Comparison of ENCODE assay signal across 8 cellular contexts in genomic region chr1:61337981-61338848, GRCh38.
A peak's percentile ranks its signal among the peaks of the same experiment; 100 is the strongest.
DNase-seq lines count a peak whose midpoint lies in the region; ATAC-seq and TF ChIP-seq lines count a peak whose summit lies in the region.

No MANE protein-coding gene starts in this region.

- no peaks in the 10 kb centered on the region for H3K27me3 ChIP-seq in BE2C
- H3K27me3 ChIP-seq in OCI-LY3 (ENCODE audit: low read depth, low read length) = peaks cover 11% of the 10 kb centered on the region; the same call in 1 of the 2 replicates
- H3K27me3 ChIP-seq in endodermal cell (ENCODE audit: control insufficient read depth, insufficient read depth, low read length, poor library complexity, severe bottlenecking) = no peaks in the 10 kb centered on the region
- H3K27me3 ChIP-seq in transverse colon = no peaks in the 10 kb centered on the region

- H3K9me3 ChIP-seq in BE2C (no peaks in the 10 kb centered on the region), OCI-LY3 (ENCODE audit: insufficient read depth, low read length) (no peaks in the 10 kb centered on the region), endodermal cell (ENCODE audit: control insufficient read depth, low read length) (no peaks in the 10 kb centered on the region), transverse colon (no peaks in the 10 kb centered on the region)

- H3K4me1 Mint-ChIP-seq in endodermal cell = peaks cover 17% of the 10 kb centered on the region

- in situ Hi-C loops in transverse colon (cut with MboI; ENCODE audit: low pct_ligation_motif_present in 1 of 4, low pct_unique_long_range_greater_than_20kb in 1 of 4, low sequenced_read_pairs in 3 of 4) = loop anchor here in 3 of 4 donors (10.0 to 25.0 kb wide), 3 partner anchors 276 to 301 kb away; no protein-coding TSS in a partner anchor

- no peak for ATAC-seq in HG03469 (IDR thresholded peaks at IDR 0.05; ENCODE audit: unreplicated experiment)
- no peak for ATAC-seq in GM19463 (IDR thresholded peaks at IDR 0.05; ENCODE audit: unreplicated experiment)

- no peak for TF ChIP-seq EP300 in transverse colon (IDR thresholded peaks at IDR 0.05; ENCODE audit: low read depth)

- H3K4me3 Mint-ChIP-seq in endodermal cell = no peak overlapping the region

- DNase-seq in BE2C = peak; percentile 50
- DNase-seq in HT1080 (ENCODE audit: low read depth) = peak; percentile 97
- peak; percentile 79 for DNase-seq in endodermal cell
- peak; percentile 94 for DNase-seq in medulla oblongata (ENCODE audit: extremely low spot score)
- DNase-seq in transverse colon = peak; percentile 60

- no peaks in the 10 kb centered on the region for H4K20me1 ChIP-seq in OCI-LY3 (ENCODE audit: insufficient read depth, low read length)

- TF ChIP-seq CTCF in BE2C (IDR thresholded peaks at IDR 0.05; ENCODE audit: low read depth, low read length) (peak; percentile 66), OCI-LY3 (IDR thresholded peaks at IDR 0.05; ENCODE audit: low read depth, low read length) (peak; percentile 45), endodermal cell (conservative IDR thresholded peaks at IDR 0.05) (peak; percentile 85), transverse colon (IDR thresholded peaks at IDR 0.05) (peak; percentile 62 to 79 (median 70))

- H3K4me3 ChIP-seq in BE2C (ENCODE audit: low read depth, low read length) = no peak overlapping the region
- H3K4me3 ChIP-seq in OCI-LY3 (ENCODE audit: low read length) = 0 out of 2 replicates have a peak overlapping the region, but pooled peaks have one; percentile 35
- no peak overlapping the region for H3K4me3 ChIP-seq in endodermal cell (ENCODE audit: low read length)
- peak overlapping the region in 1 of 4 donors; percentile 1 for H3K4me3 ChIP-seq in transverse colon

- no peaks in the 10 kb centered on the region for H3K27me3 Mint-ChIP-seq in endodermal cell (ENCODE audit: insufficient read depth)

- H3K4me1 ChIP-seq in BE2C (peaks cover 11% of the 10 kb centered on the region), OCI-LY3 (ENCODE audit: low read length) (no peaks in the 10 kb centered on the region), endodermal cell (ENCODE audit: control insufficient read depth, insufficient read depth, low read length) (no peaks in the 10 kb centered on the region), transverse colon (peaks cover 7 to 26% (median 17%) of the 10 kb centered on the region in 4 donors)

- H2AFZ ChIP-seq in OCI-LY3 (ENCODE audit: low read depth, low read length) = no peak overlapping the region

- H3K36me3 ChIP-seq in BE2C = no peaks in the 10 kb centered on the region
- H3K36me3 ChIP-seq in OCI-LY3 (replicated peaks; ENCODE audit: low read depth, low read length) = no peaks in the 10 kb centered on the region
- no peaks in the 10 kb centered on the region for H3K36me3 ChIP-seq in endodermal cell (ENCODE audit: control insufficient read depth, insufficient read depth, low read length)
- no peaks in the 10 kb centered on the region for H3K36me3 ChIP-seq in transverse colon

- H3K27ac ChIP-seq in OCI-LY3 (ENCODE audit: low read length) = no peak overlapping the region
- peak overlapping the region; percentile 54 for H3K27ac ChIP-seq in endodermal cell (ENCODE audit: low read depth, low read length)
- peak overlapping the region; percentile 69 to 78 (median 74) for H3K27ac ChIP-seq in transverse colon

- TF ChIP-seq POLR2A in transverse colon (IDR thresholded peaks at IDR 0.05) = no peak

- H3K9me3 Mint-ChIP-seq in endodermal cell = no peaks in the 10 kb centered on the region

- no peaks in the 10 kb centered on the region for H3K36me3 Mint-ChIP-seq in endodermal cell (ENCODE audit: low read depth)

- H3K79me2 ChIP-seq in OCI-LY3 (ENCODE audit: low read length) = no peaks in the 10 kb centered on the region

- H3K9ac ChIP-seq in OCI-LY3 (ENCODE audit: low read length) = no peak overlapping the region
- no peak overlapping the region for H3K9ac ChIP-seq in endodermal cell (ENCODE audit: extremely low read depth, low read length, poor library complexity, severe bottlenecking)

- peak overlapping the region; percentile 95 for H3K27ac Mint-ChIP-seq in endodermal cell

- 34 to 56% methylated on average over 11 to 13 of the region's 13 CpGs for WGBS in endodermal cell (ENCODE audit: insufficient coverage in 1 of 2, insufficient read length in 1 of 2), 2 experiments
- 32 to 45% methylated on average over 10 to 13 of the region's 13 CpGs for WGBS in transverse colon (ENCODE audit: low coverage in 1 of 2), 2 donors

- peak overlapping the region; percentile 39 for H3K4me2 ChIP-seq in OCI-LY3 (ENCODE audit: low read length)

- intact Hi-C loops in transverse colon (cut with DNase I; ENCODE audit: low total_unique reads) = no loop called here
